8 cellular contexts compared by ENCODE assay signal in the genomic region with DNA sequence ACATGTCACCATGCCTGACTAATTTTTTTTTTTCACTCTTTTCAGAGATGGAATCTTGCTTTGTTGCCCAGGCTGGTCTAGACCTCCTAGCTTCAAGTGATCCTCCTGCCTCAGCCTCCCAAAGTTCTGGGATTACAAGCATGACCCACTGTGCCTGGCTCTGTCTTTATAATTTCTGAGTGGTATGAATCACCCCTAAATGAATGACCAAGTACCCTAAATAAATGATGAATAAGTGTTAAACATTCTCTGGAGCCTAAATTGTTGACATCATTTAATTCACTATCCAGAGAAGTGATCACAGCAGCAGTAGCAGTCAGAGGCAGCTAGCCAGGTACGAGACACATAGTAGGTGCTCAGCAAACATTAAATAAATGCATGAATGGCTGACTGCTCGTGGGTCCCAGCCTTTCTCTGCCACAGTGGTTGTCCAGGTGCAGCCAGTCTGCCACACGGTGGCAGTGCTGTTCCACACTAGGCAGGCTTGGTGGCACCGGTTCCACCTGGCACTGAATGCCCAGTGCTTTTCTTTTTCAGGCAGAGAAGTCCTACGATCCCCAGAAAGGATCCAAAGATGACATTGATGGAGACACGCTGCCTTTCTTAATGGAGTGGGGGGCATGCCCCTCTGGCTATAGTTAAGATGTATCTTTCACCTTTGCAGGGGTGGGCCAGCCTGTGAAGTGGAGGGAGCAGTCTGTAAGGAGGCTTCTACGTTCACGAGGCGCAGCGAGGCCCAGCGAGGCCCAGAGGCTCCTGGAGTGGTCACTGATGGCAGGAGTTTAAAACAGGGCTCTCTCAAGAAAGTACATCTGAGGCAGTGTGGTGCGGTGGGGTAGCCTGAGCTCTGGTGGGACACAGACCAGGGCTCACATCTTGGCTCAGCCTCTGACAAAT. TPM values are rescaled to one million over a fixed set of nuclear protein-coding genes. Genes with fewer than 3 reads are reported as not detected.
DNase-seq lines count a peak whose midpoint lies in the region; ATAC-seq and TF ChIP-seq lines count a peak whose summit lies in the region.

No MANE protein-coding gene starts in this region.

- H3K79me2 ChIP-seq in PC-9 (ENCODE audit: low read depth) (no peaks in the 10 kb centered on the region), osteoblast (ENCODE audit: insufficient read depth, low read length) (no peaks in the 10 kb centered on the region)

- POLR2A ChIA-PET in PC-9 (lab: Charles Lee; ENCODE audit: unreplicated experiment) = interaction anchor here (0.6 kb wide), 2 partner anchors 537 to 569 kb away, joined by 3 read pairs; no protein-coding TSS in a partner anchor

- H4K20me1 ChIP-seq in PC-9 (ENCODE audit: insufficient read depth) (no peaks in the 10 kb centered on the region), osteoblast (ENCODE audit: insufficient read depth, low read length) (no peaks in the 10 kb centered on the region)

- no peaks in the 10 kb centered on the region for H3K9me2 ChIP-seq in PC-9 (ENCODE audit: insufficient read depth)

- H3K36me3 ChIP-seq in PC-9 (ENCODE audit: low read depth) (no peaks in the 10 kb centered on the region), osteoblast (ENCODE audit: insufficient read depth, low read length) (no peaks in the 10 kb centered on the region), tibial artery (no peaks in the 10 kb centered on the region)

- H3K9me3 ChIP-seq in PC-9 (ENCODE audit: insufficient read depth, low read depth) (no peaks in the 10 kb centered on the region), osteoblast (ENCODE audit: low read depth, low read length) (no peaks in the 10 kb centered on the region), tibial artery (no peaks in the 10 kb centered on the region)

- peak; percentile 96 for ATAC-seq in GM19023 (IDR thresholded peaks at IDR 0.05; ENCODE audit: unreplicated experiment)

- no peak overlapping the region for H2AFZ ChIP-seq in PC-9
- no peak overlapping the region for H2AFZ ChIP-seq in osteoblast (ENCODE audit: low read length)

- no peak overlapping the region for H3K27ac ChIP-seq in PC-9
- no peak overlapping the region for H3K27ac ChIP-seq in osteoblast (ENCODE audit: low read depth, low read length)
- no peak overlapping the region for H3K27ac ChIP-seq in tibial artery

- DNase-seq in Ammon's horn (ENCODE audit: low spot score) (peak; percentile 91), HT-29 (ENCODE audit: low spot score) (peak; percentile 94), PC-9 (peak; percentile 56 to 69), foreskin fibroblast (peak; percentile 58 to 90), osteoblast (ENCODE audit: insufficient read length, low spot score, missing footprints) (peak; percentile 86), tibial artery (peak; percentile 70 to 85)
- peak; percentile 56 to 58 for DNase-seq in activated T-helper 1 cell treated with anti-CD3 and anti-CD28 coated beads, Interleukin-2, amount 50 U/mL, for 16 hours (ENCODE audit: low read depth in 1 of 2, low spot score in 1 of 2)

- intact Hi-C loops in PC-9 (cut with micrococcal nuclease; ENCODE audit: unreplicated experiment) = loop anchor here (1.0 to 5.0 kb wide), 4 partner anchors 227 to 957 kb away; no protein-coding TSS in a partner anchor
- intact Hi-C loops in tibial artery (cut with DNase I; ENCODE audit: low total_unique reads) = loop anchor here (2.0 to 10.0 kb wide), 3 partner anchors 227 to 489 kb away; no protein-coding TSS in a partner anchor

- H3K4me1 ChIP-seq in PC-9 (replicated peaks; ENCODE audit: insufficient read depth) (no peaks in the 10 kb centered on the region), osteoblast (ENCODE audit: insufficient read depth, low read length) (no peaks in the 10 kb centered on the region), tibial artery (peaks cover 0 to 6% (median 1%) of the 10 kb centered on the region in 4 donors)

- CTCF ChIA-PET in PC-9 (lab: Charles Lee) = interaction anchor here (0.6 to 0.7 kb wide), 3 partner anchors 323 to 425 kb away, joined by 3 to 4 read pairs (median 3); no protein-coding TSS in a partner anchor

- no peaks in the 10 kb centered on the region for H3F3A ChIP-seq in PC-9 (ENCODE audit: insufficient read depth, low read depth)

- H3K27me3 ChIP-seq in PC-9 (ENCODE audit: insufficient read depth, low read depth) = peaks cover 17% of the 10 kb centered on the region; the same call in 1 of the 2 replicates
- H3K27me3 ChIP-seq in osteoblast (ENCODE audit: insufficient read depth, low read length) = peaks cover 4% of the 10 kb centered on the region
- no peaks in the 10 kb centered on the region for H3K27me3 ChIP-seq in tibial artery

- TF ChIP-seq CTCF in PC-9 (conservative IDR thresholded peaks at IDR 0.05) = peak; percentile 96
- TF ChIP-seq CTCF in foreskin fibroblast (IDR thresholded peaks at IDR 0.05; ENCODE audit: low read depth, low read length) = peak; percentile 93
- peak; percentile 97 for TF ChIP-seq CTCF in osteoblast (IDR thresholded peaks at IDR 0.05; ENCODE audit: extremely low read depth, low read depth, low read length)
- peak; percentile 88 to 96 for TF ChIP-seq CTCF in tibial artery (IDR thresholded peaks at IDR 0.05)

- no TSS peak for BruUV-seq in PC-9 (replicated peaks; lab: Mats Ljungman, UMichigan)

- H3K4me2 ChIP-seq in PC-9 (no peak overlapping the region), osteoblast (ENCODE audit: insufficient read depth, low read length) (no peak overlapping the region)

- H3K4me3 ChIP-seq in PC-9 (no peak overlapping the region), foreskin fibroblast (ENCODE audit: low read depth in 1 of 2, low read length in 2 of 2) (no peak overlapping the region), osteoblast (ENCODE audit: insufficient read depth, low read length) (no peak overlapping the region), tibial artery (no peak overlapping the region)

RNA-seq across cellular contexts. Expression of a gene that starts 8.7 kb away (rescaled TPM):
- 11.9 and 12.7 TPM in 2 replicates for total RNA-seq in HT-29 (2014; rRNA removed; shearing (Covaris generic))
- total RNA-seq in PC-9 (2021) (24.8 and 25.0 TPM in 2 replicates), osteoblast (21.4 and 23.9 TPM in 2 replicates)
